Comparison of ENCODE assay signal across 30 cellular contexts in genomic region chr22:36898690-36899089, GRCh38. TPM values are rescaled to one million over a fixed set of nuclear protein-coding genes. Genes with fewer than 3 reads are reported as not detected.
DNase-seq lines count a peak whose midpoint lies in the region; ATAC-seq, FAIRE-seq and TF ChIP-seq lines count a peak whose summit lies in the region.
"Had no signal": no experiment of that assay in that cellular context is flagged by ENCODE, and none has a peak within 500 bp of the region (broad histone marks: within the 10 kb centered on the region; RNA-seq: fewer than 3 reads in every experiment).

No MANE protein-coding gene starts in this region.

- no peak overlapping the region for H3K4ac ChIP-seq in H1 (replicated peaks; ENCODE audit: insufficient read length, low read depth, low read length)

- no peaks in the 10 kb centered on the region for H3K27me3 Mint-ChIP-seq in activated CD8-positive, alpha-beta memory T cell treated with anti-CD3 and anti-CD28 coated beads, Interleukin-2, amount 10 ng/mL, durations not matched to agents 7 days and 5 days
- peaks cover 58% of the 10 kb centered on the region for H3K27me3 Mint-ChIP-seq in WTC11 (ENCODE audit: low read depth)

- H2BK20ac ChIP-seq in H1 (ENCODE audit: low read length), result peak overlapping the region; percentile 43; the same call in 1 of the 2 replicates

- H4K5ac ChIP-seq in H1 (ENCODE audit: insufficient read length, low read depth, low read length), result no peak overlapping the region

- in situ Hi-C loops in HepG2 (cut with HindIII; ENCODE audit: extremely low pct_ligation_motif_present, low pct_unique_long_range_greater_than_20kb), result no loop called here

- TF ChIP-seq CTCF in HepG2 (CRISPR knock-in tag; IDR thresholded peaks at IDR 0.05) (no peak), right lobe of liver (IDR thresholded peaks at IDR 0.05) (no peak), WTC11 (IDR thresholded peaks at IDR 0.05) (no peak), H1 (IDR thresholded peaks at IDR 0.05; ENCODE audit: control extremely low read depth in 1 of 3, insufficient read depth in 1 of 3, low read depth in 1 of 3, low read length in 3 of 3) (no peak), prostate gland (IDR thresholded peaks at IDR 0.05) (no peak)

- no peak overlapping the region for H3K4me3 ChIP-seq in HepG2 (replicated peaks in 1 of 3; ENCODE audit: insufficient read depth in 1 of 3, low read depth in 2 of 3, low read length in 3 of 3)
- H3K4me3 ChIP-seq in right lobe of liver, result no peak overlapping the region
- no peak overlapping the region for H3K4me3 ChIP-seq in H1 (ENCODE audit: extremely low read depth in 1 of 4, insufficient read depth in 2 of 4, low read depth in 3 of 4, low read length in 4 of 4)
- H3K4me3 ChIP-seq in prostate gland, result no peak overlapping the region
- H3K4me3 ChIP-seq: A549; BLaER1 treated with 17β-estradiol and CSF1 and Interleukin-3, amounts not matched to agents 10 nM and 100 nM; GM12878 had no signal

- H3K79me2 ChIP-seq in HepG2 (ENCODE audit: insufficient read depth, low read length) (no peaks in the 10 kb centered on the region), H1 (ENCODE audit: control insufficient read depth in 1 of 2, insufficient read depth in 2 of 2, low read length in 2 of 2) (no peaks in the 10 kb centered on the region)

- no peak for ATAC-seq in activated CD8-positive, alpha-beta memory T cell treated with anti-CD3 and anti-CD28 coated beads, Interleukin-2, amount 10 ng/mL, durations not matched to agents 7 days and 5 days
- ATAC-seq in HepG2 (no peak), right lobe of liver (no peak), WTC11 (no peak)
- ATAC-seq: A549; CD8-positive, alpha-beta T cell; GM12878 had no signal

- H3K4me2 ChIP-seq in HepG2 (ENCODE audit: low read depth, low read length) (no peak overlapping the region), H1 (ENCODE audit: insufficient read depth in 1 of 2, low read depth in 2 of 2, low read length in 2 of 2) (no peak overlapping the region)
- H3K4me2 ChIP-seq: A549 had no signal

- peaks cover 36% of the 10 kb centered on the region for H3K36me3 Mint-ChIP-seq in activated CD8-positive, alpha-beta memory T cell treated with anti-CD3 and anti-CD28 coated beads, Interleukin-2, amount 10 ng/mL, durations not matched to agents 7 days and 5 days
- H3K36me3 Mint-ChIP-seq in WTC11, result peaks cover 26% of the 10 kb centered on the region
- H3K36me3 Mint-ChIP-seq: CD8-positive, alpha-beta T cell had no signal

- BruUV-seq in HepG2 (replicated peaks; lab: Mats Ljungman, UMichigan), result no TSS peak

- FAIRE-seq in HepG2 (lab: Jason Lieb, UNC), result no peak
- FAIRE-seq in H1 (lab: Jason Lieb, UNC), result no peak
- FAIRE-seq: A549, D721Med, GM12878, GM18507, GM19239 had no signal

- H4K20me1 ChIP-seq in HepG2 (ENCODE audit: insufficient read depth, low read length), result no peaks in the 10 kb centered on the region
- no peaks in the 10 kb centered on the region for H4K20me1 ChIP-seq in H1 (replicated peaks in 1 of 2; ENCODE audit: control insufficient read depth in 1 of 2, insufficient read depth in 2 of 2, low read length in 2 of 2)
- H4K20me1 ChIP-seq: BLaER1 treated with 17β-estradiol and CSF1 and Interleukin-3, amounts not matched to agents 10 nM and 100 nM had no signal

- no peak overlapping the region for H3K4me3 Mint-ChIP-seq in activated CD8-positive, alpha-beta memory T cell treated with anti-CD3 and anti-CD28 coated beads, Interleukin-2, amount 10 ng/mL, durations not matched to agents 7 days and 5 days
- no peak overlapping the region for H3K4me3 Mint-ChIP-seq in WTC11
- H3K4me3 Mint-ChIP-seq: B cell; CD4-positive, alpha-beta T cell; CD8-positive, alpha-beta T cell had no signal

- WGBS in HepG2 (ENCODE audit: low lambda C conversion rate), result 2% methylated on average over 4 of the region's 4 CpGs
- 59% methylated on average over 3 of the region's 4 CpGs for WGBS in right lobe of liver (ENCODE audit: insufficient coverage, low coverage, low lambda C conversion rate, missing lambda C conversion rate)
- WGBS in H1 (ENCODE audit: extremely low coverage in 1 of 2, insufficient coverage in 1 of 2, insufficient read length in 1 of 2, insufficient replicate concordance in 2 of 2, low coverage in 1 of 2, low lambda C conversion rate in 2 of 2, missing lambda C conversion rate in 1 of 2), 2 experiments, result 85% methylated on average over 4 of the region's 4 CpGs; no CpG with 5 or more reads in 1 of the 2 experiments
- 95% methylated on average over 4 of the region's 4 CpGs for WGBS in prostate gland

- CTCF ChIA-PET in activated CD8-positive, alpha-beta memory T cell treated with anti-CD3 and anti-CD28 coated beads, Interleukin-2, amount 10 ng/mL, durations not matched to agents 7 days and 5 days (lab: Charles Lee), result interaction anchor here (1.3 to 2.2 kb wide), 5 partner anchors 12 to 46 kb away, joined by 4 to 9 read pairs (median 7); no protein-coding TSS in a partner anchor
- CTCF ChIA-PET in HepG2 (lab: Yijun Ruan, JAX; ENCODE audit: low intra/inter-chr PET ratio, low total read pairs) (no interaction called here), WTC11 (lab: Charles Lee) (no interaction called here), H1 (lab: Charles Lee; ENCODE audit: partially characterized antibody) (interaction anchor here (1.1 to 2.5 kb wide), 5 partner anchors 12 to 79 kb away, joined by 3 to 7 read pairs (median 5); no protein-coding TSS in a partner anchor)

- no peaks in the 10 kb centered on the region for H3K9me3 ChIP-seq in HepG2 (ENCODE audit: low read length)
- no peaks in the 10 kb centered on the region for H3K9me3 ChIP-seq in right lobe of liver
- H3K9me3 ChIP-seq in H1 (ENCODE audit: insufficient read depth in 2 of 2, low read depth in 1 of 2, low read length in 1 of 2), result peaks cover 9 to 18% of the 10 kb centered on the region in 2 experiments; a peak in 3 of 4 replicates
- no peaks in the 10 kb centered on the region for H3K9me3 ChIP-seq in prostate gland
- H3K9me3 ChIP-seq: A549, Caco-2 had no signal

- H2BK15ac ChIP-seq in H1 (ENCODE audit: low read length), result peak overlapping the region; percentile 92; the same call in 1 of the 2 replicates

- H3K36me3 ChIP-seq in HepG2 (replicated peaks in 1 of 2; ENCODE audit: control insufficient read depth in 1 of 2, insufficient read depth in 2 of 2, low read length in 2 of 2), result no peaks in the 10 kb centered on the region
- no peaks in the 10 kb centered on the region for H3K36me3 ChIP-seq in right lobe of liver
- no peaks in the 10 kb centered on the region for H3K36me3 ChIP-seq in H1 (ENCODE audit: control insufficient read depth in 2 of 4, insufficient read depth in 4 of 4, low read length in 3 of 4)
- no peaks in the 10 kb centered on the region for H3K36me3 ChIP-seq in prostate gland

- TF ChIP-seq EP300 in HepG2 (IDR thresholded peaks at IDR 0.05; ENCODE audit: low read depth in 2 of 2, low read length in 2 of 2) (no peak), HepG2 (CRISPR knock-in tag; IDR thresholded peaks at IDR 0.05; ENCODE audit: borderline replicate concordance) (no peak), H1 (IDR thresholded peaks at IDR 0.05; ENCODE audit: borderline replicate concordance in 1 of 2, low read depth in 2 of 2, low read length in 2 of 2) (no peak)

- H2AFZ ChIP-seq in HepG2 (ENCODE audit: low read length) (no peak overlapping the region), H1 (ENCODE audit: low read length) (no peak overlapping the region)

- DNase-seq in activated CD8-positive, alpha-beta memory T cell treated with anti-CD3 and anti-CD28 coated beads, Interleukin-2, amount 10 ng/mL, durations not matched to agents 7 days and 5 days, result no peak
- no peak for DNase-seq in activated CD8-positive, alpha-beta memory T cell treated with anti-CD3 and anti-CD28 coated beads for 24 hours
- DNase-seq in HepG2 (ENCODE audit: low spot score), result no peak
- DNase-seq in right lobe of liver, result no peak
- no peak for DNase-seq in WTC11 (ENCODE audit: low spot score)
- DNase-seq in H1 (ENCODE audit: low read depth in 1 of 2, low spot score in 2 of 2), result no peak
- DNase-seq in mucosa of gallbladder (ENCODE audit: low spot score), result no peak
- DNase-seq in prostate gland (ENCODE audit: low spot score), result no peak
- DNase-seq: AML-193; Caco-2; Calu3; CD4-positive, alpha-beta T cell; CD8-positive, alpha-beta T cell; DMS79; DND-41; EL; GDM1 had no signal

- 0 out of 2 replicates have a peak overlapping the region, but pooled peaks have one; percentile 79 for H2AK5ac ChIP-seq in H1 (ENCODE audit: low read depth, low read length)

- H3K27me3 ChIP-seq in HepG2 (ENCODE audit: control insufficient read depth in 1 of 2, insufficient read depth in 2 of 2, low read length in 2 of 2), result peaks cover 0 to 18% of the 10 kb centered on the region in 2 experiments; a peak in 2 of 5 replicates
- no peaks in the 10 kb centered on the region for H3K27me3 ChIP-seq in right lobe of liver
- H3K27me3 ChIP-seq in H1 (replicated peaks in 1 of 4; ENCODE audit: control insufficient read depth in 3 of 4, extremely low read depth in 1 of 4, insufficient read depth in 3 of 4, low read length in 3 of 4), result peaks cover 0 to 6% (median 2%) of the 10 kb centered on the region in 4 experiments; a peak in 2 of 7 replicates
- H3K27me3 ChIP-seq in prostate gland (replicated peaks; ENCODE audit: insufficient read depth), result no peaks in the 10 kb centered on the region
- H3K27me3 ChIP-seq: BLaER1 treated with 17β-estradiol and CSF1 and Interleukin-3, amounts not matched to agents 10 nM and 100 nM had no signal

- no peak overlapping the region for H4K91ac ChIP-seq in H1 (replicated peaks; ENCODE audit: insufficient read length, low read length)

- H3K9ac ChIP-seq in HepG2 (ENCODE audit: insufficient read depth, low read depth, low read length) (no peak overlapping the region), H1 (replicated peaks in 1 of 4; ENCODE audit: extremely low read depth in 1 of 4, low read depth in 3 of 4, low read length in 3 of 4) (no peak overlapping the region)
- H3K9ac ChIP-seq: BLaER1 treated with 17β-estradiol and CSF1 and Interleukin-3, amounts not matched to agents 10 nM and 100 nM had no signal

- H2BK12ac ChIP-seq in H1 (ENCODE audit: low read depth, low read length), result peak overlapping the region; percentile 77; the same call in 1 of the 2 replicates

- peaks cover 17% of the 10 kb centered on the region for H3K9me3 Mint-ChIP-seq in activated CD8-positive, alpha-beta memory T cell treated with anti-CD3 and anti-CD28 coated beads, Interleukin-2, amount 10 ng/mL, durations not matched to agents 7 days and 5 days (ENCODE audit: low read depth)
- H3K9me3 Mint-ChIP-seq in WTC11, result peaks cover 44% of the 10 kb centered on the region

- POLR2A ChIA-PET in HepG2 (lab: Yijun Ruan, JAX), result no interaction called here
- POLR2A ChIA-PET in WTC11 (lab: Charles Lee), result no interaction called here
- POLR2A ChIA-PET in H1 (lab: Charles Lee; ENCODE audit: partially characterized antibody), result interaction anchor here (5.4 kb wide), 1 partner anchor 13 kb away, joined by 28 read pairs; the partner anchor contains the start of gene CSF2RB

- H3K27ac Mint-ChIP-seq in activated CD8-positive, alpha-beta memory T cell treated with anti-CD3 and anti-CD28 coated beads, Interleukin-2, amount 10 ng/mL, durations not matched to agents 7 days and 5 days, result peak overlapping the region; percentile 13
- peak overlapping the region; percentile 45; the same call in 1 of the 2 replicates for H3K27ac Mint-ChIP-seq in WTC11
- H3K27ac Mint-ChIP-seq: B cell; CD4-positive, alpha-beta T cell; CD8-positive, alpha-beta T cell had no signal

- H3K14ac ChIP-seq in H1 (ENCODE audit: insufficient read length), result no peak overlapping the region

- H3K79me1 ChIP-seq in H1 (ENCODE audit: low read depth, low read length), result 0 out of 2 replicates have a peak, but pooled peaks cover 2% of the 10 kb centered on the region

- H3K18ac ChIP-seq in H1 (ENCODE audit: extremely low read depth, low read length), result no peak overlapping the region

- H3K4me1 ChIP-seq in HepG2 (ENCODE audit: insufficient read depth, low read length), result no peaks in the 10 kb centered on the region
- no peaks in the 10 kb centered on the region for H3K4me1 ChIP-seq in right lobe of liver
- H3K4me1 ChIP-seq in H1 (replicated peaks in 1 of 4; ENCODE audit: control insufficient read depth in 3 of 4, insufficient read depth in 4 of 4, low read length in 3 of 4), result peaks cover 11 to 17% (median 13%) of the 10 kb centered on the region in 4 experiments
- H3K4me1 ChIP-seq in prostate gland (replicated peaks), result no peaks in the 10 kb centered on the region
- H3K4me1 ChIP-seq: A549, Caco-2 had no signal

- no peak overlapping the region for H3K23ac ChIP-seq in H1 (ENCODE audit: insufficient read length)

- H3K23me2 ChIP-seq in H1 (ENCODE audit: low read depth, low read length), result no peaks in the 10 kb centered on the region

- no peak overlapping the region for H2BK120ac ChIP-seq in H1 (replicated peaks; ENCODE audit: low read depth, low read length)

- no peak overlapping the region for H4K8ac ChIP-seq in H1 (ENCODE audit: extremely low read depth, insufficient read depth, low read length)

- H3K4me1 Mint-ChIP-seq in activated CD8-positive, alpha-beta memory T cell treated with anti-CD3 and anti-CD28 coated beads, Interleukin-2, amount 10 ng/mL, durations not matched to agents 7 days and 5 days, result peaks cover 68% of the 10 kb centered on the region
- H3K4me1 Mint-ChIP-seq in WTC11, result peaks cover 27% of the 10 kb centered on the region

- H3K27ac ChIP-seq in HepG2 (ENCODE audit: extremely low read length, insufficient read depth, low read length), result no peak overlapping the region
- H3K27ac ChIP-seq in right lobe of liver, result no peak overlapping the region
- H3K27ac ChIP-seq in H1 (ENCODE audit: low read depth, low read length), result no peak overlapping the region
- H3K27ac ChIP-seq in prostate gland, result no peak overlapping the region
- H3K27ac ChIP-seq: 22Rv1; A549; BLaER1 treated with 17β-estradiol and CSF1 and Interleukin-3, amounts not matched to agents 10 nM and 100 nM; C4-2B had no signal

- intact Hi-C loops in HepG2 (cut with micrococcal nuclease; ENCODE audit: unreplicated experiment), result no loop called here
- intact Hi-C loops in right lobe of liver (cut with DNase I), result no loop called here
- intact Hi-C loops in prostate gland (cut with DNase I), result no loop called here

- no peak overlapping the region for H3K56ac ChIP-seq in H1 (replicated peaks; ENCODE audit: insufficient read length, low read depth, low read length)

- TF ChIP-seq POLR2A in HepG2 (IDR thresholded peaks at IDR 0.05; ENCODE audit: insufficient read depth in 1 of 2, low read depth in 2 of 2, low read length in 2 of 2) (no peak), right lobe of liver (IDR thresholded peaks at IDR 0.05) (no peak), H1 (IDR thresholded peaks at IDR 0.05; ENCODE audit: control extremely low read depth in 1 of 2, low read depth in 2 of 2, low read length in 2 of 2) (no peak), prostate gland (IDR thresholded peaks at IDR 0.05) (no peak)

- TF ChIP-seq RAD21 in HepG2 (CRISPR knock-in tag; IDR thresholded peaks at IDR 0.05), result no peak
- no peak for TF ChIP-seq RAD21 in H1 (IDR thresholded peaks at IDR 0.05 in 1 of 2, conservative IDR thresholded peaks at IDR 0.05 in 1 of 2; ENCODE audit: low read depth in 2 of 2, low read length in 2 of 2)

- no peak overlapping the region for H2BK5ac ChIP-seq in H1 (ENCODE audit: low read depth, low read length)

RNA-seq across cellular contexts. Expression of gene CSF2RB, which starts 14.7 kb away (rescaled TPM):
- 10 to 100 TPM in 1 of 2 experiments, 1 to 10 TPM in 1; 3.0 to 26.9 TPM for total RNA-seq in activated CD8-positive, alpha-beta memory T cell treated with anti-CD3 and anti-CD28 coated beads, Interleukin-2, amount 10 ng/mL, durations not matched to agents 7 days and 5 days
- total RNA-seq in HepG2 (2016; rRNA removed; fragmentation: Illumina TruSeq; extraction: Trizol), result not detected in 2 replicates
- not detected in 2 replicates for total RNA-seq in HepG2 (2016; cell fraction: cytosol; rRNA removed; fragmentation: Illumina TruSeq; extraction: Trizol; ENCODE audit: low read depth)
- total RNA-seq in HepG2 (2016; cell fraction: insoluble cytoplasmic fraction; rRNA removed; fragmentation: Illumina TruSeq; extraction: Trizol), result not detected in 2 replicates
- not detected in 2 replicates for total RNA-seq in HepG2 (2016; cell fraction: membrane; rRNA removed; fragmentation: Illumina TruSeq; extraction: Trizol)
- total RNA-seq in HepG2 (2016; cell fraction: nucleus; rRNA removed; fragmentation: Illumina TruSeq; extraction: Trizol), result not detected in 2 replicates
- polyA plus RNA-seq in HepG2 (2011; rRNA removed), result not detected in 2 replicates
- not detected in 2 replicates for polyA plus RNA-seq in HepG2 (2011; cell fraction: cytosol; rRNA removed)
- polyA plus RNA-seq in HepG2 (2011; cell fraction: nucleus; rRNA removed), result not detected in 2 replicates
- not detected in 2 replicates for polyA plus RNA-seq in HepG2 (2012)
- not detected in 2 replicates for polyA plus RNA-seq in HepG2 (2016; cell fraction: cytosol; fragmentation: Illumina TruSeq; extraction: Trizol; ENCODE audit: low read depth)
- not detected in 2 replicates for polyA plus RNA-seq in HepG2 (2016; cell fraction: insoluble cytoplasmic fraction; fragmentation: Illumina TruSeq; extraction: Trizol; ENCODE audit: low read depth)
- not detected in 2 replicates for polyA plus RNA-seq in HepG2 (2016; cell fraction: membrane; fragmentation: Illumina TruSeq; extraction: Trizol; ENCODE audit: low read depth)
- polyA plus RNA-seq in HepG2 (2016; cell fraction: nucleus; fragmentation: Illumina TruSeq; extraction: Trizol; ENCODE audit: insufficient read depth, low read depth), result not detected in 2 replicates
- not detected in 2 replicates for polyA minus RNA-seq in HepG2 (2011; rRNA and poly(A)+ RNA removed; ENCODE audit: low replicate concordance)
- polyA minus RNA-seq in HepG2 (2011; cell fraction: cytosol; rRNA and poly(A)+ RNA removed), result not detected in 2 replicates
- polyA minus RNA-seq in HepG2 (2011; cell fraction: nucleus; rRNA and poly(A)+ RNA removed), result not detected in 2 replicates
- total RNA-seq in right lobe of liver, result 1 to 10 TPM in 5 of 6 experiments, under 1 TPM in 1; 0.88 to 4.7 (median 2.4) TPM
- 0.05 to 0.07 TPM (median 0.07 TPM) in 3 replicates for total RNA-seq in WTC11 (2021)
- not detected in 2 replicates for total RNA-seq in H1 (2021; fragmentation: NEBNext Ultra II Directional; extraction: Animal tissue kit (Norgen Biotek cat#: 25700))
- 0.02 TPM in 1 of 2 replicates, not detected in the other for polyA plus RNA-seq in H1 (2011; rRNA removed)
- not detected for polyA plus RNA-seq in H1 (2011; cell fraction: cytosol; rRNA removed)
- 0.14 TPM for polyA plus RNA-seq in H1 (2011; cell fraction: nucleus; rRNA removed)
- not detected in 4 replicates for polyA plus RNA-seq in H1 (2012, experiment 1 of 2)
- polyA plus RNA-seq in H1 (2012, experiment 2 of 2), result not detected
- 0.02 TPM for polyA plus RNA-seq in H1 (2013, experiment 1 of 2)
- not detected for polyA plus RNA-seq in H1 (2013, experiment 2 of 2)
- not detected in 2 replicates for polyA minus RNA-seq in H1 (2011; rRNA and poly(A)+ RNA removed)
- not detected for polyA minus RNA-seq in H1 (2011; cell fraction: cytosol; rRNA and poly(A)+ RNA removed)
- not detected for polyA minus RNA-seq in H1 (2011; cell fraction: nucleus; rRNA and poly(A)+ RNA removed)
- 5.8 TPM for total RNA-seq in mucosa of gallbladder
- total RNA-seq in prostate gland, result 1 to 10 TPM; 1.1 to 3.2 TPM
- total RNA-seq: A172, Caco-2, Calu3, Daoy, G401 had no signal
- polyA plus RNA-seq: A549 had no signal

RNA-seq across cellular contexts. Expression of gene NCF4, which starts 37.9 kb away (rescaled TPM):
- 10 to 100 TPM; 59.7 to 77.9 TPM for total RNA-seq in activated CD8-positive, alpha-beta memory T cell treated with anti-CD3 and anti-CD28 coated beads, Interleukin-2, amount 10 ng/mL, durations not matched to agents 7 days and 5 days
- total RNA-seq in HepG2 (2016; rRNA removed; fragmentation: Illumina TruSeq; extraction: Trizol) (not detected in 2 replicates), right lobe of liver (1 to 10 TPM; 2.3 to 6.2 (median 4.0) TPM), WTC11 (2021) (not detected in 3 replicates), mucosa of gallbladder (11.3 TPM), prostate gland (1 to 10 TPM in 1 of 2 donors, under 1 TPM in 1; 0.91 to 3.5 TPM)
- total RNA-seq in HepG2 (2016; cell fraction: cytosol; rRNA removed; fragmentation: Illumina TruSeq; extraction: Trizol; ENCODE audit: low read depth), result not detected in 2 replicates
- not detected in 2 replicates for total RNA-seq in HepG2 (2016; cell fraction: insoluble cytoplasmic fraction; rRNA removed; fragmentation: Illumina TruSeq; extraction: Trizol)
- total RNA-seq in HepG2 (2016; cell fraction: membrane; rRNA removed; fragmentation: Illumina TruSeq; extraction: Trizol), result not detected in 2 replicates
- not detected in 2 replicates for total RNA-seq in HepG2 (2016; cell fraction: nucleus; rRNA removed; fragmentation: Illumina TruSeq; extraction: Trizol)
- polyA plus RNA-seq in HepG2 (2011; rRNA removed) (not detected in 2 replicates), H1 (2011; rRNA removed) (0.20 TPM in 1 of 2 replicates, not detected in the other)
- polyA plus RNA-seq in HepG2 (2011; cell fraction: cytosol; rRNA removed), result 0.04 TPM in 2 replicates
- 0.23 TPM in 1 of 2 replicates, not detected in the other for polyA plus RNA-seq in HepG2 (2011; cell fraction: nucleus; rRNA removed)
- polyA plus RNA-seq in HepG2 (2012), result not detected in 2 replicates
- polyA plus RNA-seq in HepG2 (2016; cell fraction: cytosol; fragmentation: Illumina TruSeq; extraction: Trizol; ENCODE audit: low read depth), result not detected in 2 replicates
- polyA plus RNA-seq in HepG2 (2016; cell fraction: insoluble cytoplasmic fraction; fragmentation: Illumina TruSeq; extraction: Trizol; ENCODE audit: low read depth), result not detected in 2 replicates
- polyA plus RNA-seq in HepG2 (2016; cell fraction: membrane; fragmentation: Illumina TruSeq; extraction: Trizol; ENCODE audit: low read depth), result not detected in 2 replicates
- not detected in 2 replicates for polyA plus RNA-seq in HepG2 (2016; cell fraction: nucleus; fragmentation: Illumina TruSeq; extraction: Trizol; ENCODE audit: insufficient read depth, low read depth)
- polyA minus RNA-seq in HepG2 (2011; rRNA and poly(A)+ RNA removed; ENCODE audit: low replicate concordance), result 0.23 TPM in 1 of 2 replicates, not detected in the other
- polyA minus RNA-seq in HepG2 (2011; cell fraction: cytosol; rRNA and poly(A)+ RNA removed), result not detected in 2 replicates
- polyA minus RNA-seq in HepG2 (2011; cell fraction: nucleus; rRNA and poly(A)+ RNA removed), result not detected in 2 replicates
- total RNA-seq in H1 (2021; fragmentation: NEBNext Ultra II Directional; extraction: Animal tissue kit (Norgen Biotek cat#: 25700)), result not detected in 2 replicates
- 0.10 TPM for polyA plus RNA-seq in H1 (2011; cell fraction: cytosol; rRNA removed)
- 0.09 TPM for polyA plus RNA-seq in H1 (2011; cell fraction: nucleus; rRNA removed)
- polyA plus RNA-seq in H1 (2012, experiment 1 of 2), result not detected in 4 replicates
- not detected for polyA plus RNA-seq in H1 (2012, experiment 2 of 2)
- polyA plus RNA-seq in H1 (2013, experiment 1 of 2), result 0.08 TPM
- polyA plus RNA-seq in H1 (2013, experiment 2 of 2), result not detected
- polyA minus RNA-seq in H1 (2011; rRNA and poly(A)+ RNA removed), result not detected in 2 replicates
- polyA minus RNA-seq in H1 (2011; cell fraction: cytosol; rRNA and poly(A)+ RNA removed), result not detected
- polyA minus RNA-seq in H1 (2011; cell fraction: nucleus; rRNA and poly(A)+ RNA removed), result not detected
- total RNA-seq: A172, Caco-2, Calu3, G401 had no signal
- polyA plus RNA-seq: A549, BJ had no signal

Comparison
In these comparisons a context has a peak if more than half of its experiments do, and no peak if none do; other contexts are left out.
1. CTCF ChIA-PET loops: an anchor here in activated CD8-positive, alpha-beta memory T cell treated with anti-CD3 and anti-CD28 coated beads, Interleukin-2, amount 10 ng/mL, durations not matched to agents 7 days and 5 days (1.3 to 2.2 kb wide) and H1 (1.1 to 2.5 kb wide); none called in HepG2 and WTC11.